In the genomic region with DNA sequence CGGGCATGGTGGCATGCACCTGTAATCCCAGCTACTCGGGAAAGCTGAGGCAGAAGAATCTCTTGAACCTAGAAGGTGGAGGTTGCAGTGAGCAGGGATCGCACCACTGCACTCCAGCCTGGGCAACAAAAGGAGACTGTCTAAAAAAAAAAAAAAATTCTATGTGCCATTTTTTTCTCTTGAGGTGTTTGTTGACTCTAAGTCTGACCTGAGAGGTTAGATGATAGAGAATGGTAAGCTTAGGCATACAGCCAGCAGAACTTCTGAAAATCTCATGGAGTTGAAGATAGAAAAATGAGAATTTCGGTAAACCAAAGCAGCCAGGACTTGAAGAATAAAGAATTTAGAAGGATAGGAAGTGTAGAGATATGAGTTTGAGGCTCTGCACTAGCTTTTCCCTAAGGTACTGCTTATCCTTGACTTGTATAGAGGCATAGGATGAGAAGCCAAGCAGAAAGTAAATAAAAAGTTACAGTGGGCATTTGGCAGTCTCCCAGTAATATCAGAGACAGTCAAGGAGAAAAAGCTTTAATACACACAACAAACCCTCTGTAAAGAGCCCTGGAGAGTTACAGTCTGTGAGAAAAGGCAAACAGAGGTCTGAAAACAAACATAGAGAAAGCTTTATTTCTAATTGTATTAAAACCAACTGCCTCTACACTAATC, we compare ENCODE assay signal across 27 cellular contexts. TPM values are rescaled to one million over a fixed set of nuclear protein-coding genes. Genes with fewer than 3 reads are reported as not detected.
DNase-seq lines count a peak whose midpoint lies in the region; ATAC-seq and TF ChIP-seq lines count a peak whose summit lies in the region.
"Had no signal": no experiment of that assay in that cellular context is flagged by ENCODE, and none has a peak within 500 bp of the region (broad histone marks: within the 10 kb centered on the region; RNA-seq: fewer than 3 reads in every experiment).

No MANE protein-coding gene starts in this region.

- H3K9me3 ChIP-seq in upper lobe of left lung: no peaks in the 10 kb centered on the region
- H3K9me3 ChIP-seq: breast epithelium, neutrophil, prostate gland, sigmoid colon, thyroid gland had no signal

- H3K27ac Mint-ChIP-seq in chondrocyte (ENCODE audit: unreplicated experiment): no peak overlapping the region
- H3K27ac Mint-ChIP-seq: activated naive CD4-positive, alpha-beta T cell treated with anti-CD3 and anti-CD28 coated beads, Interleukin-2, amount 10 ng/mL, durations not matched to agents 7 days and 5 days; activated T-helper 1 cell treated with anti-CD3 and anti-CD28 coated beads, Interleukin-12 subunit alpha, Interleukin-12 subunit beta, Interleukin-2, Interleukin-4 antibody, amounts not matched to agents 30 ng/mL and 10 ng/mL and 1 ng/mL, durations not matched to agents 14 hours and 24 hours and 36 hours; memory B cell; stimulated activated naive CD8-positive, alpha-beta T cell treated with anti-CD3 and anti-CD28 coated beads, Interleukin-15, amount 100 ng/mL, for 72 hours; T-helper 1 cell treated with Interleukin-12 subunit alpha and Interleukin-12 subunit beta and Interleukin-4 antibody, amounts not matched to agents 30 μg/mL and 1 μg/mL, for 36 hours had no signal

- peaks cover 5% of the 10 kb centered on the region for H3K9me3 Mint-ChIP-seq in chondrocyte (ENCODE audit: low read depth)
- H3K9me3 Mint-ChIP-seq: activated naive CD4-positive, alpha-beta T cell treated with anti-CD3 and anti-CD28 coated beads, Interleukin-2, amount 10 ng/mL, durations not matched to agents 7 days and 5 days; activated T-helper 1 cell treated with anti-CD3 and anti-CD28 coated beads, Interleukin-12 subunit alpha, Interleukin-12 subunit beta, Interleukin-2, Interleukin-4 antibody, amounts not matched to agents 30 ng/mL and 10 ng/mL and 1 ng/mL, durations not matched to agents 14 hours and 24 hours and 36 hours; memory B cell; stimulated activated naive CD8-positive, alpha-beta T cell treated with anti-CD3 and anti-CD28 coated beads, Interleukin-15, amount 100 ng/mL, for 72 hours; T-helper 1 cell treated with Interleukin-12 subunit alpha and Interleukin-12 subunit beta and Interleukin-4 antibody, amounts not matched to agents 30 μg/mL and 1 μg/mL, for 36 hours had no signal

- 63 to 84% methylated on average over 4 of the region's 4 CpGs for WGBS in upper lobe of left lung, 2 donors

- no peaks in the 10 kb centered on the region for H3K4me1 ChIP-seq in upper lobe of left lung
- H3K4me1 ChIP-seq: breast epithelium, heart right ventricle, prostate gland, sigmoid colon, thyroid gland had no signal

- TF ChIP-seq POLR2A in upper lobe of left lung (IDR thresholded peaks at IDR 0.05): no peak

- no peak overlapping the region for H3K4me3 Mint-ChIP-seq in chondrocyte (ENCODE audit: unreplicated experiment)
- H3K4me3 Mint-ChIP-seq: activated naive CD4-positive, alpha-beta T cell treated with anti-CD3 and anti-CD28 coated beads, Interleukin-2, amount 10 ng/mL, durations not matched to agents 7 days and 5 days; activated T-helper 1 cell treated with anti-CD3 and anti-CD28 coated beads, Interleukin-12 subunit alpha, Interleukin-12 subunit beta, Interleukin-2, Interleukin-4 antibody, amounts not matched to agents 30 ng/mL and 10 ng/mL and 1 ng/mL, durations not matched to agents 14 hours and 24 hours and 36 hours; memory B cell; stimulated activated naive CD8-positive, alpha-beta T cell treated with anti-CD3 and anti-CD28 coated beads, Interleukin-15, amount 100 ng/mL, for 72 hours; T-helper 1 cell treated with Interleukin-12 subunit alpha and Interleukin-12 subunit beta and Interleukin-4 antibody, amounts not matched to agents 30 μg/mL and 1 μg/mL, for 36 hours had no signal

- H3K4me3 ChIP-seq in upper lobe of left lung: no peak overlapping the region
- H3K4me3 ChIP-seq: breast epithelium, heart right ventricle, prostate gland, sigmoid colon, thyroid gland had no signal

- no peak for TF ChIP-seq CTCF in chondrocyte (IDR thresholded peaks at IDR 0.05)
- TF ChIP-seq CTCF in upper lobe of left lung (IDR thresholded peaks at IDR 0.05): no peak

- peaks cover 24% of the 10 kb centered on the region for H3K27me3 Mint-ChIP-seq in chondrocyte (ENCODE audit: low read depth)
- H3K27me3 Mint-ChIP-seq: activated naive CD4-positive, alpha-beta T cell treated with anti-CD3 and anti-CD28 coated beads, Interleukin-2, amount 10 ng/mL, durations not matched to agents 7 days and 5 days had no signal

- no peaks in the 10 kb centered on the region for H3K36me3 ChIP-seq in upper lobe of left lung
- H3K36me3 ChIP-seq: breast epithelium, heart right ventricle, neutrophil, prostate gland, sigmoid colon, thyroid gland had no signal

- H3K27me3 ChIP-seq in upper lobe of left lung: no peaks in the 10 kb centered on the region
- H3K27me3 ChIP-seq: breast epithelium, heart right ventricle, neutrophil, sigmoid colon, thyroid gland had no signal

- H3K36me3 Mint-ChIP-seq in chondrocyte (ENCODE audit: low read depth): no peaks in the 10 kb centered on the region
- H3K36me3 Mint-ChIP-seq: activated naive CD4-positive, alpha-beta T cell treated with anti-CD3 and anti-CD28 coated beads, Interleukin-2, amount 10 ng/mL, durations not matched to agents 7 days and 5 days; memory B cell had no signal

- no peak overlapping the region for H3K27ac ChIP-seq in upper lobe of left lung
- H3K27ac ChIP-seq: breast epithelium, C4-2B, heart right ventricle, neutrophil, prostate gland, sigmoid colon, thyroid gland had no signal

- no peak for ATAC-seq in HG02938 (IDR thresholded peaks at IDR 0.05; ENCODE audit: unreplicated experiment)
- ATAC-seq in upper lobe of left lung (ENCODE audit: low FRiP score in 2 of 2): no peak
- ATAC-seq: heart right ventricle; stimulated activated naive CD8-positive, alpha-beta T cell treated with anti-CD3 and anti-CD28 coated beads, Interleukin-15, amount 100 ng/mL, for 72 hours had no signal

- DNase-seq in DMS53 (lab: John Stamatoyannopoulos, UW) (peak; percentile 87), NCI-H128 (lab: John Stamatoyannopoulos, UW; ENCODE audit: unreplicated experiment) (peak; percentile 14), NCI-H510A (lab: John Stamatoyannopoulos, UW) (peak; percentile 49), brain pericyte (ENCODE audit: low read depth, low spot score) (peak; percentile 37), chondrocyte (ENCODE audit: low spot score) (no peak), upper lobe of left lung (no peak)
- DNase-seq in stimulated activated naive CD4-positive, alpha-beta T cell treated with Interleukin-2 at 50 U/mL for 16 hours (lab: John Stamatoyannopoulos, UW): no peak
- DNase-seq: activated CD4-positive, alpha-beta T cell treated with anti-CD3 and anti-CD28 coated beads for 48 hours; activated naive CD4-positive, alpha-beta T cell treated with anti-CD3 and anti-CD28 coated beads, Interleukin-2, amount 10 ng/mL, durations not matched to agents 7 days and 5 days; amniotic stem cell; effector CD8-positive, alpha-beta T cell; H7; heart right ventricle; NCI-H1048; sigmoid colon; stimulated activated naive CD8-positive, alpha-beta T cell treated with anti-CD3 and anti-CD28 coated beads, Interleukin-15, amount 100 ng/mL, for 72 hours; thyroid gland had no signal

- no peaks in the 10 kb centered on the region for H3K4me1 Mint-ChIP-seq in chondrocyte (ENCODE audit: low read depth)
- H3K4me1 Mint-ChIP-seq: memory B cell; stimulated activated naive CD8-positive, alpha-beta T cell treated with anti-CD3 and anti-CD28 coated beads, Interleukin-15, amount 100 ng/mL, for 72 hours had no signal

- TF ChIP-seq EP300 in upper lobe of left lung (IDR thresholded peaks at IDR 0.05): no peak

RNA-seq across cellular contexts. Expression of a gene that starts 24.3 kb away (rescaled TPM):
- total RNA-seq in chondrocyte (not detected in 3 replicates), upper lobe of left lung (not detected)
- total RNA-seq: activated T-helper 1 cell treated with anti-CD3 and anti-CD28 coated beads, Interleukin-12 subunit alpha, Interleukin-12 subunit beta, Interleukin-2, Interleukin-4 antibody, amounts not matched to agents 30 ng/mL and 10 ng/mL and 1 ng/mL, durations not matched to agents 14 hours and 24 hours and 36 hours; breast epithelium; H7; heart right ventricle; LHCN-M2; prostate gland; sigmoid colon; SK-MEL-5; thyroid gland had no signal

Comparison
In these comparisons a context has a peak if more than half of its experiments do, and no peak if none do; other contexts are left out.
1. DNase-seq: peak in DMS53 (single experiment), NCI-H128 (single experiment), NCI-H510A (single experiment) and brain pericyte (single experiment); none in chondrocyte (single experiment), stimulated activated naive CD4-positive, alpha-beta T cell treated with Interleukin-2 at 50 U/mL for 16 hours (single experiment) and upper lobe of left lung (0 of 2).